Comparison of ENCODE assay signal across 1 cellular context in the genomic region with DNA sequence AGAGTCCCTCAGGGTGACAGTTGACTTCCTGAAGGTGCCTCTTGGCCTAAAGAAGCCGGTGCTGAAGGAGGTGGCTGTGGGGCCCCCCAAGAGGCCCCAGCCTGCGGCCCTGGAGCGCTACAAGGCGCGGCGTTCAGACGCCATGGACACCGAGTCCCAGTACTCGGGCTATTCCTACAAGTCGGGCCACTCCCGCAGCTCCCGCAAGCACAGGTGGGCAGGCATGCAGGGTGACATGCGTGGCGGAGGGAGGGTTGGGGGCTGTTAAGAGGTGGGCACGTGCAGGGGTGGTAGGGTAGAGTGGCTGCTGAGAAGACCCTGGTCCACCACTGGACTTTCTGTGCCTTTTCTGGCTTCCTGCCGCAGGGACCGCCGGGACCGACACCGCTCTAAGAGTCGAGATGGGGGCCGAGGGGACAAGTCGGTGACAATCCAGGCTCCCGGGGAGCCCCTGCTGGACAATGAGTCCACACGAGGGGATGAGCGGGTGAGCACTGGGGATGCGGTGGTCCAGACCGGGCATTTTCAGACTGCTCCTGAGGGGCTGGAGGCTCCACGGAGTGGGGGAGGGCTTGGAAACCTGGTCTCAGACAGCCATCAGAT.
TF ChIP-seq lines count a peak whose summit lies in the region.

No MANE protein-coding gene starts in this region.

TF ChIP-seq in K562, 482 proteins besides CTCF, POLR2A, EP300 and RAD21:
- TF ChIP-seq TAF15 (IDR thresholded peaks at IDR 0.05; ENCODE audit: low read depth, low read length) = no peak
- TF ChIP-seq, protein P1, sequence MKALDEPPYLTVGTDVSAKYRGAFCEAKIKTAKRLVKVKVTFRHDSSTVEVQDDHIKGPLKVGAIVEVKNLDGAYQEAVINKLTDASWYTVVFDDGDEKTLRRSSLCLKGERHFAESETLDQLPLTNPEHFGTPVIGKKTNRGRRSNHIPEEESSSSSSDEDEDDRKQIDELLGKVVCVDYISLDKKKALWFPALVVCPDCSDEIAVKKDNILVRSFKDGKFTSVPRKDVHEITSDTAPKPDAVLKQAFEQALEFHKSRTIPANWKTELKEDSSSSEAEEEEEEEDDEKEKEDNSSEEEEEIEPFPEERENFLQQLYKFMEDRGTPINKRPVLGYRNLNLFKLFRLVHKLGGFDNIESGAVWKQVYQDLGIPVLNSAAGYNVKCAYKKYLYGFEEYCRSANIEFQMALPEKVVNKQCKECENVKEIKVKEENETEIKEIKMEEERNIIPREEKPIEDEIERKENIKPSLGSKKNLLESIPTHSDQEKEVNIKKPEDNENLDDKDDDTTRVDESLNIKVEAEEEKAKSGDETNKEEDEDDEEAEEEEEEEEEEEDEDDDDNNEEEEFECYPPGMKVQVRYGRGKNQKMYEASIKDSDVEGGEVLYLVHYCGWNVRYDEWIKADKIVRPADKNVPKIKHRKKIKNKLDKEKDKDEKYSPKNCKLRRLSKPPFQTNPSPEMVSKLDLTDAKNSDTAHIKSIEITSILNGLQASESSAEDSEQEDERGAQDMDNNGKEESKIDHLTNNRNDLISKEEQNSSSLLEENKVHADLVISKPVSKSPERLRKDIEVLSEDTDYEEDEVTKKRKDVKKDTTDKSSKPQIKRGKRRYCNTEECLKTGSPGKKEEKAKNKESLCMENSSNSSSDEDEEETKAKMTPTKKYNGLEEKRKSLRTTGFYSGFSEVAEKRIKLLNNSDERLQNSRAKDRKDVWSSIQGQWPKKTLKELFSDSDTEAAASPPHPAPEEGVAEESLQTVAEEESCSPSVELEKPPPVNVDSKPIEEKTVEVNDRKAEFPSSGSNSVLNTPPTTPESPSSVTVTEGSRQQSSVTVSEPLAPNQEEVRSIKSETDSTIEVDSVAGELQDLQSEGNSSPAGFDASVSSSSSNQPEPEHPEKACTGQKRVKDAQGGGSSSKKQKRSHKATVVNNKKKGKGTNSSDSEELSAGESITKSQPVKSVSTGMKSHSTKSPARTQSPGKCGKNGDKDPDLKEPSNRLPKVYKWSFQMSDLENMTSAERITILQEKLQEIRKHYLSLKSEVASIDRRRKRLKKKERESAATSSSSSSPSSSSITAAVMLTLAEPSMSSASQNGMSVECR (CRISPR knock-in tag; IDR thresholded peaks at IDR 0.05) = no peak
- TF ChIP-seq ZBTB33 (CRISPR knock-in tag; IDR thresholded peaks at IDR 0.05) = 0 out of 2 replicates have a peak, but pooled peaks have one; percentile 31
- TF ChIP-seq ZBTB8A (IDR thresholded peaks at IDR 0.05; ENCODE audit: partially characterized antibody) = no peak
- TF ChIP-seq IRF1 (CRISPR knock-in tag; IDR thresholded peaks at IDR 0.05; ENCODE audit: borderline replicate concordance) = no peak
- TF ChIP-seq YBX1 (IDR thresholded peaks at IDR 0.05) = no peak
TF ChIP-seq in K562: peak in this region for 1.
